ENCODE assay signal across 10 cellular contexts in genomic region chr16:56742030-56742984, GRCh38. TPM values are rescaled to one million over a fixed set of nuclear protein-coding genes. Genes with fewer than 3 reads are reported as not detected.
DNase-seq lines count a peak whose midpoint lies in the region; ATAC-seq and TF ChIP-seq lines count a peak whose summit lies in the region.
"Had no signal": no experiment of that assay in that cellular context is flagged by ENCODE, and none has a peak within 500 bp of the region (broad histone marks: within the 10 kb centered on the region; RNA-seq: fewer than 3 reads in every experiment).

No MANE protein-coding gene starts in this region.

- ATAC-seq in HG03432 (IDR thresholded peaks at IDR 0.05; ENCODE audit: unreplicated experiment), result no peak

- no peak overlapping the region for H3K9ac ChIP-seq in adipocyte (ENCODE audit: low read length)
- H3K9ac ChIP-seq: BLaER1 had no signal

- no peak overlapping the region for H3K4me3 Mint-ChIP-seq in activated naive CD8-positive, alpha-beta T cell
- no peak overlapping the region for H3K4me3 Mint-ChIP-seq in activated naive CD8-positive, alpha-beta T cell treated with anti-CD3 and anti-CD28 coated beads for 36 hours

- no peak for TF ChIP-seq POLR2A in thyroid gland (IDR thresholded peaks at IDR 0.05)

- H3K27me3 Mint-ChIP-seq in activated naive CD8-positive, alpha-beta T cell, result no peaks in the 10 kb centered on the region
- H3K27me3 Mint-ChIP-seq in activated naive CD8-positive, alpha-beta T cell treated with anti-CD3 and anti-CD28 coated beads for 36 hours, result no peaks in the 10 kb centered on the region

- H3K4me1 Mint-ChIP-seq in activated naive CD8-positive, alpha-beta T cell (ENCODE audit: low read depth), result peaks cover 39% of the 10 kb centered on the region
- H3K4me1 Mint-ChIP-seq in activated naive CD8-positive, alpha-beta T cell treated with anti-CD3 and anti-CD28 coated beads for 36 hours, result peaks cover 32% of the 10 kb centered on the region

- H3K9me3 Mint-ChIP-seq in activated naive CD8-positive, alpha-beta T cell (ENCODE audit: low read depth), result no peaks in the 10 kb centered on the region
- no peaks in the 10 kb centered on the region for H3K9me3 Mint-ChIP-seq in activated naive CD8-positive, alpha-beta T cell treated with anti-CD3 and anti-CD28 coated beads for 36 hours

- H3K9me3 ChIP-seq in adipocyte (ENCODE audit: control insufficient read depth, low read length) (no peaks in the 10 kb centered on the region), thyroid gland (no peaks in the 10 kb centered on the region)

- H3K4me1 ChIP-seq in adipocyte (ENCODE audit: control insufficient read depth, insufficient read depth, low read length) (peaks cover 37% of the 10 kb centered on the region), thyroid gland (peaks cover 45 to 50% of the 10 kb centered on the region in 2 donors)
- H3K4me1 ChIP-seq: BLaER1 had no signal

- H3K27me3 ChIP-seq in adipocyte (replicated peaks; ENCODE audit: control insufficient read depth, insufficient read depth, low read length), result no peaks in the 10 kb centered on the region
- H3K27me3 ChIP-seq in thyroid gland, result no peaks in the 10 kb centered on the region
- H3K27me3 ChIP-seq: BLaER1 had no signal

- H3K27ac ChIP-seq in thyroid gland, result peak overlapping the region; percentile 44 to 94 (median 81)
- H3K27ac ChIP-seq: BLaER1 had no signal

- whole genome bisulfite sequencing in thyroid gland, 2 donors, result 67 to 71% methylated on average over 5 of the region's 5 CpGs

- intact Hi-C loops in thyroid gland (cut with DNase I), result no loop called here

- H3K36me3 Mint-ChIP-seq in activated naive CD8-positive, alpha-beta T cell, result peaks cover 12% of the 10 kb centered on the region
- H3K36me3 Mint-ChIP-seq in activated naive CD8-positive, alpha-beta T cell treated with anti-CD3 and anti-CD28 coated beads for 36 hours, result peaks cover 16% of the 10 kb centered on the region

- H3K36me3 ChIP-seq in adipocyte (ENCODE audit: control insufficient read depth, insufficient read depth, low read length, severe bottlenecking), result no peaks in the 10 kb centered on the region
- no peaks in the 10 kb centered on the region for H3K36me3 ChIP-seq in thyroid gland

- DNase-seq in activated naive CD8-positive, alpha-beta T cell treated with anti-CD3 and anti-CD28 coated beads for 36 hours, result no peak
- DNase-seq in adipocyte (ENCODE audit: low read depth) (peak; percentile 73), glomerular endothelial cell (ENCODE audit: extremely low read depth, low read depth, low spot score) (peak; percentile 16), thyroid gland (no peak), NCI-H345 treated with DMSO at 0.1 percent for 48 hours (lab: John Stamatoyannopoulos, UW; ENCODE audit: unreplicated experiment) (no peak)
- DNase-seq in activated CD4-positive, alpha-beta T cell treated with anti-CD3 and anti-CD28 coated beads, Interleukin-2, amount 50 U/mL, for 48 hours, result no peak
- DNase-seq: amygdala had no signal

- TF ChIP-seq CTCF in thyroid gland (IDR thresholded peaks at IDR 0.05), result no peak

- H3K27ac Mint-ChIP-seq in activated naive CD8-positive, alpha-beta T cell, result peak overlapping the region; percentile 61
- H3K27ac Mint-ChIP-seq in activated naive CD8-positive, alpha-beta T cell treated with anti-CD3 and anti-CD28 coated beads for 36 hours, result no peak overlapping the region

- H3K4me3 ChIP-seq in adipocyte (ENCODE audit: low read length), result no peak overlapping the region
- no peak overlapping the region for H3K4me3 ChIP-seq in thyroid gland (replicated peaks in 1 of 3)
- H3K4me3 ChIP-seq: BLaER1 had no signal

RNA-seq across cellular contexts. Expression of gene NUP93, which starts 12.4 kb away (rescaled TPM):
- 100 to 1,000 TPM; 153 to 172 TPM for total RNA-seq in activated naive CD8-positive, alpha-beta T cell treated with anti-CD3 and anti-CD28 coated beads for 36 hours
- total RNA-seq in glomerular endothelial cell (55.6 and 57.0 TPM in 2 replicates), thyroid gland (100 to 1,000 TPM in 2 of 4 donors, 10 to 100 TPM in 2; 70.1 to 150 (median 97.4) TPM)

Comparison
In these comparisons a context has a peak if more than half of its experiments do, and no peak if none do; other contexts are left out.
1. DNase-seq: peak in adipocyte (single experiment) and glomerular endothelial cell (single experiment); none in activated naive CD8-positive, alpha-beta T cell treated with anti-CD3 and anti-CD28 coated beads for 36 hours (single experiment), thyroid gland (0 of 2), NCI-H345 treated with DMSO at 0.1 percent for 48 hours (single experiment) and activated CD4-positive, alpha-beta T cell treated with anti-CD3 and anti-CD28 coated beads, Interleukin-2, amount 50 U/mL, for 48 hours (0 of 2).